1 cellular context compared by ENCODE assay signal in genomic region chr6:13617066-13617465, GRCh38.
TF ChIP-seq lines count a peak whose summit lies in the region.

No MANE protein-coding gene starts in this region.

TF ChIP-seq in endothelial cell of umbilical vein, 7 proteins besides CTCF, POLR2A, EP300 and RAD21:
- no peak for TF ChIP-seq JUN (IDR thresholded peaks at IDR 0.05; ENCODE audit: borderline replicate concordance, insufficient read depth, insufficient read length, low read depth)
- no peak for TF ChIP-seq GATA2 (IDR thresholded peaks at IDR 0.05; ENCODE audit: insufficient read depth, insufficient read length, low read depth, low read length)
- no peak for TF ChIP-seq POLR2AphosphoS5 (IDR thresholded peaks at IDR 0.05; ENCODE audit: insufficient read depth, low read depth, low read length)
- TF ChIP-seq FOS (IDR thresholded peaks at IDR 0.05; ENCODE audit: borderline replicate concordance, insufficient read depth, low read length) = no peak
- TF ChIP-seq MYC (IDR thresholded peaks at IDR 0.05; ENCODE audit: low read depth, low read length) = no peak
- TF ChIP-seq EZH2 (IDR thresholded peaks at IDR 0.05; ENCODE audit: borderline replicate concordance, low read depth, low read length, severe bottlenecking) = no peak
